8 cellular contexts compared by ENCODE assay signal in the genomic region with DNA sequence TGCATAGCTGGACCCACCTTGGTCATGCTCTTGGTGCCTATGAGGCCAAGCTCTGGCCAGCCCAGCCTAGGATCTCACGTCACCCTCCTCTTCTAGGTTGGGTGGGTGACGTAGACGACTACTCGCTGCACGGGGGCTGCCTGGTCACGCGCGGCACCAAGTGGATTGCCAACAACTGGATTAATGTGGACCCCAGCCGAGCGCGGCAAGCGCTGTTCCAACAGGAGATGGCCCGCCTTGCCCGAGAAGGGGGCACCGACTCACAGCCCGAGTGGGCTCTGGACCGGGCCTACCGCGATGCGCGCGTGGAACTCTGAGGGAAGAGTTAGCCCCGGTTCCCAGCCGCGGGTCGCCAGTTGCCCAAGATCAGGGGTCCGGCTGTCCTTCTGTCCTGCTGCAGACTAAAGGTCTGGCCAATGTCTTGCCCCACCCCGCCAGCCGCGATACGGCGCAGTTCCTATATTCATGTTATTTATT. TPM values are rescaled to one million over a fixed set of nuclear protein-coding genes. Genes with fewer than 3 reads are reported as not detected.
DNase-seq lines count a peak whose midpoint lies in the region; ATAC-seq and TF ChIP-seq lines count a peak whose summit lies in the region.

No MANE protein-coding gene starts in this region.

- peak overlapping the region; percentile 25 for H2AFZ ChIP-seq in SU-DHL-6 (ENCODE audit: low read depth, low read length, severe bottlenecking)

- H3K27ac Mint-ChIP-seq in nephron, result peak overlapping the region; percentile 99 to 100 (median 100)

- H3K79me2 ChIP-seq in SU-DHL-6 (ENCODE audit: insufficient read depth, low read length), result peaks cover 25% of the 10 kb centered on the region

- peaks cover 21% of the 10 kb centered on the region for H3K4me1 Mint-ChIP-seq in nephron

- H3F3A ChIP-seq in SU-DHL-6 (ENCODE audit: insufficient read depth), result peaks cover 7% of the 10 kb centered on the region; the same call in 1 of the 2 replicates

- no peak for TF ChIP-seq CTCF in 22Rv1 (IDR thresholded peaks at IDR 0.05)
- TF ChIP-seq CTCF in SU-DHL-6 (IDR thresholded peaks at IDR 0.05; ENCODE audit: insufficient read depth, low read length, poor library complexity, severe bottlenecking), result no peak
- TF ChIP-seq CTCF in nephron (IDR thresholded peaks at IDR 0.05; ENCODE audit: unreplicated experiment in 3 of 3), result no peak

- peak overlapping the region; percentile 99 to 100 (median 100) for H3K4me3 Mint-ChIP-seq in nephron

- no peaks in the 10 kb centered on the region for H3K9me2 ChIP-seq in SU-DHL-6 (replicated peaks; ENCODE audit: insufficient read depth, low read length)

- H3K27ac ChIP-seq in 22Rv1 (peak overlapping the region; percentile 98), SU-DHL-6 (ENCODE audit: low read depth, low read length) (no peak overlapping the region)

- peak overlapping the region; percentile 66 for H3K4me2 ChIP-seq in SU-DHL-6 (ENCODE audit: low read depth, low read length, poor library complexity, severe bottlenecking)

- H3K36me3 Mint-ChIP-seq in nephron (ENCODE audit: low read depth), result peaks cover 10% of the 10 kb centered on the region

- peaks cover 6% of the 10 kb centered on the region; the same call in 1 of the 2 replicates for H4K20me1 ChIP-seq in SU-DHL-6 (ENCODE audit: low read depth, low read length)

- H3K9me3 Mint-ChIP-seq in nephron, result no peaks in the 10 kb centered on the region

- peak overlapping the region; percentile 99 for H3K9ac ChIP-seq in SU-DHL-6 (ENCODE audit: low read length)

- ATAC-seq in GM18909 (IDR thresholded peaks at IDR 0.05; ENCODE audit: poor library complexity, unreplicated experiment) (peak; percentile 2), HG02870 (IDR thresholded peaks at IDR 0.05; ENCODE audit: unreplicated experiment) (no peak)

- H3K27me3 Mint-ChIP-seq in nephron (ENCODE audit: low read depth), result no peaks in the 10 kb centered on the region

- no peaks in the 10 kb centered on the region for H3K27me3 ChIP-seq in SU-DHL-6 (ENCODE audit: low read length)

- peak overlapping the region; percentile 54 for H3K4me3 ChIP-seq in SU-DHL-6 (ENCODE audit: insufficient read depth, low read length, poor library complexity, severe bottlenecking)

- no peaks in the 10 kb centered on the region for H3K9me3 ChIP-seq in SU-DHL-6 (ENCODE audit: insufficient read depth, low read length)

- no peaks in the 10 kb centered on the region for H3K36me3 ChIP-seq in SU-DHL-6 (ENCODE audit: low read length)

- DNase-seq in fibroblast of gingiva (ENCODE audit: low read depth), result peak; percentile 50
- DNase-seq in HT-29 (ENCODE audit: low spot score), result no peak
- DNase-seq in DMS153 (lab: John Stamatoyannopoulos, UW), result no peak

RNA-seq across cellular contexts. Expression of gene WDR6, which starts 0.6 kb away (rescaled TPM):
- total RNA-seq in HT-29 (2014; rRNA removed; shearing (Covaris generic)), result 82.3 and 87.1 TPM in 2 replicates

RNA-seq across cellular contexts. Expression of gene DALRD3, which starts 11.8 kb away (rescaled TPM):
- 42.2 and 45.4 TPM in 2 replicates for total RNA-seq in HT-29 (2014; rRNA removed; shearing (Covaris generic))

RNA-seq across cellular contexts. Expression of gene NDUFAF3, which starts 15.3 kb away (rescaled TPM):
- total RNA-seq in HT-29 (2014; rRNA removed; shearing (Covaris generic)), result 254 and 271 TPM in 2 replicates

RNA-seq across cellular contexts. Expression of gene P4HTM, which starts 16.6 kb away (rescaled TPM):
- 61.2 and 67.7 TPM in 2 replicates for total RNA-seq in HT-29 (2014; rRNA removed; shearing (Covaris generic))

RNA-seq across cellular contexts. Expression of gene IMPDH2, which starts 22.6 kb away (rescaled TPM):
- 265 and 282 TPM in 2 replicates for total RNA-seq in HT-29 (2014; rRNA removed; shearing (Covaris generic))
